In genomic region chr1:173669491-173669941, GRCh38 we compare ENCODE assay signal across 8 cellular contexts. TPM values are rescaled to one million over a fixed set of nuclear protein-coding genes. Genes with fewer than 3 reads are reported as not detected.
DNase-seq lines count a peak whose midpoint lies in the region; ATAC-seq and TF ChIP-seq lines count a peak whose summit lies in the region.

ANKRD45 (minus strand) TSS chr1:173669851; CDS start chr1:173659418, 10,433 bp downstream.

- H3K36me3 Mint-ChIP-seq in T-cell = peaks cover 3% of the 10 kb centered on the region

- H3K27ac Mint-ChIP-seq in T-cell = no peak within 1 kb of the TSS

- no peaks in the 10 kb centered on the region for H3K9me3 Mint-ChIP-seq in T-cell

- DNase-seq in NCI-H510A (lab: John Stamatoyannopoulos, UW) (peak; percentile 6), NCI-H510A treated with DMSO at 0.1 percent for 48 hours (lab: John Stamatoyannopoulos, UW) (no peak), T-cell (peak in 9 of 34 experiments; percentile 1 to 18 (median 4)), erythroblast (lab: John Stamatoyannopoulos, UW) (peak; percentile 73 to 74), midbrain (lab: John Stamatoyannopoulos, UW) (peak; percentile 33), aorta (peak; percentile 49 to 79), NCI-H2196 (lab: John Stamatoyannopoulos, UW; ENCODE audit: unreplicated experiment) (no peak)

- 2% methylated on average over 33 of the region's 33 CpGs for WGBS in aorta, 2 donors

- peaks cover 2% of the 10 kb centered on the region for H3K9me3 ChIP-seq in aorta (ENCODE audit: control insufficient read depth, low read length)

- peak within 1 kb of the TSS in 2 of 3 donors; percentile 50 to 55 for H3K4me3 Mint-ChIP-seq in T-cell

- no peaks in the 10 kb centered on the region for H3K4me1 ChIP-seq in aorta (ENCODE audit: control insufficient read depth in 1 of 2, insufficient read depth in 2 of 2, low read length in 2 of 2)

- H3K36me3 ChIP-seq in aorta (ENCODE audit: control insufficient read depth in 1 of 2, insufficient read depth in 2 of 2, low read length in 1 of 2) = no peaks in the 10 kb centered on the region

- POLR2A ChIA-PET in T-cell (lab: Charles Lee) = no interaction called here

- ATAC-seq in T-cell (replicated peaks in 1 of 4) (no peak), aorta (ENCODE audit: low FRiP score) (peak; percentile 48), HG03159 (IDR thresholded peaks at IDR 0.05; ENCODE audit: unreplicated experiment) (no peak)

- H3K27me3 ChIP-seq in aorta (ENCODE audit: control insufficient read depth in 1 of 2, insufficient read depth in 2 of 2, low read length in 1 of 2) = no peaks in the 10 kb centered on the region

- peak within 1 kb of the TSS; percentile 26 to 29 for H3K4me3 ChIP-seq in aorta (ENCODE audit: low read length in 2 of 2)

- intact Hi-C loops in aorta (cut with DNase I) = no loop called here

- CTCF ChIA-PET in T-cell (lab: Charles Lee) = no interaction called here

- no peak within 1 kb of the TSS for H3K27ac ChIP-seq in aorta (ENCODE audit: low read depth in 1 of 2, low read length in 2 of 2)

- TF ChIP-seq POLR2A in erythroblast (IDR thresholded peaks at IDR 0.05; ENCODE audit: low read length) = no peak

- H3K27me3 Mint-ChIP-seq in T-cell = peaks cover 40 to 54% of the 10 kb centered on the region in 2 donors

- peaks cover 7 to 15% (median 13%) of the 10 kb centered on the region in 3 donors for H3K4me1 Mint-ChIP-seq in T-cell

RNA-seq across cellular contexts. Expression of gene ANKRD45, which starts in this region (rescaled TPM):
- total RNA-seq in T-cell (not detected), aorta (under 1 TPM; 0.33 to 0.39 TPM)
- under 1 TPM in 1 of 2 donors, not detected in 1; 0.28 TPM for polyA plus RNA-seq in aorta

Comparison
In these comparisons a context has a peak if more than half of its experiments do, and no peak if none do; other contexts are left out.
1. DNase-seq: peak in NCI-H510A (single experiment), erythroblast (2 of 2) and midbrain (single experiment); none in NCI-H510A treated with DMSO at 0.1 percent for 48 hours (single experiment) and NCI-H2196 (single experiment).
2. Peak in DNase-seq, ATAC-seq and H3K4me3 ChIP-seq in aorta; RNA of the gene not detected or under 1 TPM.